ENCODE assay signal across 17 cellular contexts in genomic region chr3:197088370-197088769, GRCh38. TPM values are rescaled to one million over a fixed set of nuclear protein-coding genes. Genes with fewer than 3 reads are reported as not detected.
DNase-seq lines count a peak whose midpoint lies in the region; ATAC-seq and TF ChIP-seq lines count a peak whose summit lies in the region.
"Had no signal": no experiment of that assay in that cellular context is flagged by ENCODE, and none has a peak within 500 bp of the region (broad histone marks: within the 10 kb centered on the region; RNA-seq: fewer than 3 reads in every experiment).

No MANE protein-coding gene starts in this region.

- no peaks in the 10 kb centered on the region for H3K36me3 ChIP-seq in upper lobe of right lung
- H3K36me3 ChIP-seq: tibial artery had no signal

- intact Hi-C loops in upper lobe of right lung (cut with DNase I), result no loop called here
- intact Hi-C loops in right cardiac atrium (cut with DNase I), result no loop called here

- 55% methylated on average over 3 of the region's 3 CpGs for WGBS in right cardiac atrium

- ATAC-seq in upper lobe of right lung (peak; percentile 75), right cardiac atrium (no peak), GM21526 (IDR thresholded peaks at IDR 0.05; ENCODE audit: low FRiP score, unreplicated experiment) (no peak)
- ATAC-seq: activated T-cell treated with anti-CD3 and anti-CD28 coated beads, Interleukin-2, amount 50 U/mL, for 72 hours; CD8-positive, alpha-beta T cell; mucosa of descending colon had no signal

- H3K27ac ChIP-seq in upper lobe of right lung (no peak overlapping the region), right cardiac atrium (ENCODE audit: low read length) (no peak overlapping the region)
- H3K27ac ChIP-seq: tibial artery had no signal

- no peak for TF ChIP-seq CTCF in upper lobe of right lung (IDR thresholded peaks at IDR 0.05)

- H3K9me3 ChIP-seq in upper lobe of right lung, result no peaks in the 10 kb centered on the region
- H3K9me3 ChIP-seq in right cardiac atrium (ENCODE audit: control insufficient read depth, low read length), result no peaks in the 10 kb centered on the region
- H3K9me3 ChIP-seq: mucosa of descending colon, tibial artery had no signal

- DNase-seq in NCI-H2171 treated with DMSO at 0.1 percent for 48 hours (lab: John Stamatoyannopoulos, UW) (peak; percentile 74), NCI-H2171 (lab: John Stamatoyannopoulos, UW) (no peak), SKM-1 treated with dmso at 0.1 percent for 144 hours (lab: John Stamatoyannopoulos, UW; ENCODE audit: unreplicated experiment) (peak; percentile 9), kidney glomerular epithelial cell (lab: John Stamatoyannopoulos, UW) (peak; percentile 20), upper lobe of right lung (no peak), right cardiac atrium (no peak), DMS53 (lab: John Stamatoyannopoulos, UW) (no peak)
- DNase-seq: 8988T; activated CD4-positive, alpha-beta T cell treated with anti-CD3 and anti-CD28 coated beads, Interleukin-2, amount 50 U/mL, for 4 hours; activated T-cell treated with anti-CD3 and anti-CD28 coated beads, Interleukin-2, amount 50 U/mL, for 72 hours; CD8-positive, alpha-beta T cell; mucosa of descending colon; NCI-H1092 treated with DMSO at 0.1 percent for 48 hours; NCI-H446 treated with DMSO at 0.1 percent for 48 hours; T-helper 2 cell; tibial artery had no signal

- H3K4me3 ChIP-seq in upper lobe of right lung (no peak overlapping the region), right cardiac atrium (ENCODE audit: low read length) (no peak overlapping the region)
- H3K4me3 ChIP-seq: mucosa of descending colon, tibial artery had no signal

- H3K27me3 ChIP-seq in upper lobe of right lung, result no peaks in the 10 kb centered on the region
- no peaks in the 10 kb centered on the region for H3K27me3 ChIP-seq in right cardiac atrium (ENCODE audit: control insufficient read depth, insufficient read depth)
- H3K27me3 ChIP-seq: tibial artery had no signal

- H3K4me1 ChIP-seq in upper lobe of right lung (no peaks in the 10 kb centered on the region), right cardiac atrium (ENCODE audit: control insufficient read depth, insufficient read depth, low read length) (no peaks in the 10 kb centered on the region)
- H3K4me1 ChIP-seq: tibial artery had no signal

RNA-seq across cellular contexts. Expression of gene MELTF, which starts 58.8 kb away (rescaled TPM):
- total RNA-seq in upper lobe of right lung, result 2.3 TPM
- total RNA-seq in right cardiac atrium, result 1 to 10 TPM; 1.2 to 6.5 (median 2.9) TPM
- 2.4 TPM for polyA plus RNA-seq in right cardiac atrium

Comparison
In these comparisons a context has a peak if more than half of its experiments do, and no peak if none do; other contexts are left out.
1. DNase-seq: peak in NCI-H2171 treated with DMSO at 0.1 percent for 48 hours (single experiment), SKM-1 treated with dmso at 0.1 percent for 144 hours (single experiment) and kidney glomerular epithelial cell (single experiment); none in NCI-H2171 (single experiment), upper lobe of right lung (single experiment), right cardiac atrium (0 of 3) and DMS53 (single experiment).